Comparison of ENCODE assay signal across 8 cellular contexts in the genomic region with DNA sequence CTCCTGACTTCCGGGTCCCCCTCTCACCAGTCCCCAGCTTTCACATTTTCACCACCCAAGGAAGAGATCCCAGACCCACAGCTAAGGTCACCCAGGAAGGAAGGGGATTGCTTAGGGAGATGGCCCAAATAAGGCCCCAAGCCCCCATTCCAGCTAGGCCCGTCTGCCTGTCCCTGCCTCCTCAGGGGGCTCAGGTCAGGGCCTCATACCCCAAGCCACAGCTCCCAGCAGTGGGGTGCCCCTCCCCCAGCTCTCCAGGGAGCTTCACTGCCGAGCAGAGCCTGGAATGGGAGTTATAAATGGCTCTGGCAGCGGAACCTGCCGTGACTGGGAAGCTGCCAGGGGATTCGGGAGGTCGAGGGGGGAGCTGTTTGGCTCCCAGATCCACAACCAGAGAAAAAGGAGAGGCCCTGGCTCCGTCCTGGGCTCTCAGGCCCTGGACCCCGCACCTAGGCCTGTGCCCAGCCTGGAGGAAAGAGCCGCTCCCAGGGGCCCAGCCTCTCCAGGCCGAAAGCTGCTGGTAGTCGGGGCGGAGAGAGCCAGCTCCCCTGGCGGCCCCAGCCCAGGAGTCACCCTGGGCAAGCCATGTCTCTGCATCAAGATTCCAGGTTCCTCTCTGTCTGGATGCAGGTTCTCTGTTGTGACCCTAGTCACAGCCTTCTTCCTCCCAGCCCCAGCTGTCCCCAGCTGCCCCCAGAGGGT. TPM values are rescaled to one million over a fixed set of nuclear protein-coding genes. Genes with fewer than 3 reads are reported as not detected.
A peak's percentile ranks its signal among the peaks of the same experiment; 100 is the strongest.
DNase-seq lines count a peak whose midpoint lies in the region; ATAC-seq, FAIRE-seq and TF ChIP-seq lines count a peak whose summit lies in the region.

No MANE protein-coding gene starts in this region.

- H3K27ac Mint-ChIP-seq in nephron progenitor cell: peak overlapping the region; percentile 88
- no peak overlapping the region for H3K27ac Mint-ChIP-seq in stimulated activated naive B cell treated with anti-CD40 and anti-IgM and Interleukin-4, amounts not matched to agents 10 μg/mL and 1 μg/mL and 100 μg/mL, for 72 hours

- no peak overlapping the region for H3K4me3 Mint-ChIP-seq in nephron progenitor cell
- H3K4me3 Mint-ChIP-seq in stimulated activated naive B cell treated with anti-CD40 and anti-IgM and Interleukin-4, amounts not matched to agents 10 μg/mL and 1 μg/mL and 100 μg/mL, for 72 hours: no peak overlapping the region

- FAIRE-seq in GM19239 (lab: Jason Lieb, UNC): no peak

- H3K4me3 ChIP-seq in AG10803 (ENCODE audit: low read length): peak overlapping the region; percentile 79
- H3K4me3 ChIP-seq in epithelial cell of proximal tubule (ENCODE audit: low read depth, low read length): peak overlapping the region; percentile 65

- DNase-seq in AG10803 (ENCODE audit: low read depth) (peak; percentile 92), NCI-H526 treated with DMSO at 0.1 percent for 48 hours (lab: John Stamatoyannopoulos, UW) (peak; percentile 49), epithelial cell of proximal tubule (ENCODE audit: low read depth) (no peak), nephron progenitor cell (peak; percentile 61), GM19239 (ENCODE audit: insufficient read length, low spot score) (no peak)
- no peak for DNase-seq in stimulated activated naive B cell treated with anti-CD40 and anti-IgM and Interleukin-4, amounts not matched to agents 10 μg/mL and 1 μg/mL and 100 μg/mL, for 72 hours

- H3K9me3 Mint-ChIP-seq in nephron progenitor cell: no peaks in the 10 kb centered on the region
- no peaks in the 10 kb centered on the region for H3K9me3 Mint-ChIP-seq in stimulated activated naive B cell treated with anti-CD40 and anti-IgM and Interleukin-4, amounts not matched to agents 10 μg/mL and 1 μg/mL and 100 μg/mL, for 72 hours

- H3K27me3 Mint-ChIP-seq in nephron progenitor cell (ENCODE audit: low read depth, poor library complexity): peaks cover 15% of the 10 kb centered on the region
- H3K27me3 Mint-ChIP-seq in stimulated activated naive B cell treated with anti-CD40 and anti-IgM and Interleukin-4, amounts not matched to agents 10 μg/mL and 1 μg/mL and 100 μg/mL, for 72 hours: peaks cover 4 to 28% of the 10 kb centered on the region in 2 donors

- H3K36me3 Mint-ChIP-seq in nephron progenitor cell (ENCODE audit: low read depth): no peaks in the 10 kb centered on the region
- H3K36me3 Mint-ChIP-seq in stimulated activated naive B cell treated with anti-CD40 and anti-IgM and Interleukin-4, amounts not matched to agents 10 μg/mL and 1 μg/mL and 100 μg/mL, for 72 hours: no peaks in the 10 kb centered on the region

- H3K4me1 Mint-ChIP-seq in nephron progenitor cell: peaks cover 49% of the 10 kb centered on the region
- peaks cover 24 to 40% of the 10 kb centered on the region in 2 donors for H3K4me1 Mint-ChIP-seq in stimulated activated naive B cell treated with anti-CD40 and anti-IgM and Interleukin-4, amounts not matched to agents 10 μg/mL and 1 μg/mL and 100 μg/mL, for 72 hours

- TF ChIP-seq CTCF in AG10803 (conservative IDR thresholded peaks at IDR 0.05; ENCODE audit: low read length): no peak
- no peak for TF ChIP-seq CTCF in epithelial cell of proximal tubule (conservative IDR thresholded peaks at IDR 0.05; ENCODE audit: low read depth, low read length)
- no peak for TF ChIP-seq CTCF in nephron progenitor cell (IDR thresholded peaks at IDR 0.05)

- ATAC-seq in HG02840 (IDR thresholded peaks at IDR 0.05; ENCODE audit: low FRiP score, unreplicated experiment): no peak
- ATAC-seq in GM21737 (IDR thresholded peaks at IDR 0.05; ENCODE audit: unreplicated experiment): no peak
- no peak for ATAC-seq in stimulated activated naive B cell treated with anti-CD40 and anti-IgM and Interleukin-4, amounts not matched to agents 10 μg/mL and 1 μg/mL and 100 μg/mL, for 72 hours (replicated peaks)

RNA-seq across cellular contexts. Expression of a gene that starts 0.6 kb away (rescaled TPM):
- 4.6 and 10.7 TPM in 2 replicates for total RNA-seq in epithelial cell of proximal tubule

RNA-seq across cellular contexts. Expression of a gene that starts 10.6 kb away (rescaled TPM):
- not detected in 2 replicates for total RNA-seq in epithelial cell of proximal tubule

RNA-seq across cellular contexts. Expression of a gene that starts 16.7 kb away (rescaled TPM):
- 15.3 and 17.3 TPM in 2 replicates for total RNA-seq in epithelial cell of proximal tubule

RNA-seq across cellular contexts. Expression of a gene that starts 17.8 kb away (rescaled TPM):
- total RNA-seq in epithelial cell of proximal tubule: 0.22 and 0.40 TPM in 2 replicates

RNA-seq across cellular contexts. Expression of a gene that starts 32.5 kb away (rescaled TPM):
- 0.81 and 1.2 TPM in 2 replicates for total RNA-seq in epithelial cell of proximal tubule

Comparison
In these comparisons a context has a peak if more than half of its experiments do, and no peak if none do; other contexts are left out.
1. DNase-seq: peak in AG10803 (single experiment), NCI-H526 treated with DMSO at 0.1 percent for 48 hours (single experiment) and nephron progenitor cell (single experiment); none in epithelial cell of proximal tubule (single experiment), stimulated activated naive B cell treated with anti-CD40 and anti-IgM and Interleukin-4, amounts not matched to agents 10 μg/mL and 1 μg/mL and 100 μg/mL, for 72 hours (single experiment) and GM19239 (single experiment).